1 cellular context compared by ENCODE assay signal in the genomic region with DNA sequence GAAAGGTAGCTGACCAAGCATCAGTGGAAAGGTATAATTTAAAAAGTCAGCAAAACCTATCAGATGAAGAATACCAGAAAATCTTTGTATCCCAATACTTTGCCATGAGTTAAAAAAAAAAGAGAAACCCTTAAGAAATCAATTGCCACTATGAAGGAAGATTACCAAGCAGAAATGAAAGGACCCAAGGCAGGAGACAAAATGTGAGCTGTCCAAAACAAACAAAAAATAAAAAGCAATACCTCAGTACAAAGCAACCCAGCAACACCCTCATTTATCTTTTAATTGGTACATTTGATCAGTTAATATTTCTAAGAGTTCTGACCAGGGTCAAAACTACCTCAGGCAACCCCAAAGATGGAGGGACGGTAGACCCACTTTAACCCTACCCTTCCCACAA.
TF ChIP-seq lines count a peak whose summit lies in the region.

No MANE protein-coding gene starts in this region.

TF ChIP-seq in liver, 16 proteins besides CTCF, POLR2A, EP300 and RAD21 (continued from another document):
- TF ChIP-seq, protein P1, sequence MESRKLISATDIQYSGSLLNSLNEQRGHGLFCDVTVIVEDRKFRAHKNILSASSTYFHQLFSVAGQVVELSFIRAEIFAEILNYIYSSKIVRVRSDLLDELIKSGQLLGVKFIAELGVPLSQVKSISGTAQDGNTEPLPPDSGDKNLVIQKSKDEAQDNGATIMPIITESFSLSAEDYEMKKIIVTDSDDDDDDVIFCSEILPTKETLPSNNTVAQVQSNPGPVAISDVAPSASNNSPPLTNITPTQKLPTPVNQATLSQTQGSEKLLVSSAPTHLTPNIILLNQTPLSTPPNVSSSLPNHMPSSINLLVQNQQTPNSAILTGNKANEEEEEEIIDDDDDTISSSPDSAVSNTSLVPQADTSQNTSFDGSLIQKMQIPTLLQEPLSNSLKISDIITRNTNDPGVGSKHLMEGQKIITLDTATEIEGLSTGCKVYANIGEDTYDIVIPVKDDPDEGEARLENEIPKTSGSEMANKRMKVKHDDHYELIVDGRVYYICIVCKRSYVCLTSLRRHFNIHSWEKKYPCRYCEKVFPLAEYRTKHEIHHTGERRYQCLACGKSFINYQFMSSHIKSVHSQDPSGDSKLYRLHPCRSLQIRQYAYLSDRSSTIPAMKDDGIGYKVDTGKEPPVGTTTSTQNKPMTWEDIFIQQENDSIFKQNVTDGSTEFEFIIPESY (IDR thresholded peaks at IDR 0.05), result no peak
